Comparison of ENCODE assay signal across 17 cellular contexts in the genomic region with DNA sequence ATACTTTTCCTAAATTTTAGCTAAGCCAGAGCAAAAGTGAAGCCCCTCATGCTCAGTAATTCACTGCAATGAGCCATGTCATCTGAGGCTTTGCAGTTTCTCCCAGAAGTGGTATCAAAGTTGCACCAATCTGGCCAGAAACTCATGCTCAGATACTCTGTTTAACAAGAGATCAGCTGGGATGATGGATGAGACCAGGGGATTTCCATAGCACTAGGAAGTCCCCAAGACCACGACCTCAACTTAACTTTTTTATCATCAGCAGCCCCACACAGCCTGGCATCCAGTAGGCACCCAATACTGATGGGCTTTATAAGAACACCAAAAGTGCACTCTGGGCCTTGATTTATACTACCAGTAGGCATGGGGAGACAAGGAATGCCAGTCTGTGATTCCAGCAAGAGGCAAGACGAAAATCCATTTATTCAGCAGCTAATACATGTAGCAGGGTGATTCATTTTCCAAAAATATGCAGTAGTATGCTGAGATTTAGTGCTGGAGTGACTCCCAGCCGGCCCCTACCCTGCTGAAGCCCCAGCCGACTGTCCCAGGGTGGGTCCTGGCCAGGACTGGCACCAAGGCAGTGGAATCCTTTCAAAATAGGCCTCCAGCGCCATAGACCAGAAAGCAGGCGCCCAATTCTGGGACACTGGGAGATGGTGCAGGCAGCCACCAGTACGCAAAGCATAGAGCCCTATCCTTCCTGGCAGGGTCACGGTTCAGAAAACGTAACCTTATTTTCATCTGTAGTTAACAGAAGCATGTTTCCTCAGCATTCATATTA. TPM values are rescaled to one million over a fixed set of nuclear protein-coding genes. Genes with fewer than 3 reads are reported as not detected.
DNase-seq lines count a peak whose midpoint lies in the region; ATAC-seq and TF ChIP-seq lines count a peak whose summit lies in the region.
"Had no signal": no experiment of that assay in that cellular context is flagged by ENCODE, and none has a peak within 500 bp of the region (broad histone marks: within the 10 kb centered on the region; RNA-seq: fewer than 3 reads in every experiment).

No MANE protein-coding gene starts in this region.

- no peaks in the 10 kb centered on the region for H3K9me3 ChIP-seq in RWPE2 (ENCODE audit: severe bottlenecking)

- H3K27me3 Mint-ChIP-seq in activated CD8-positive, alpha-beta memory T cell treated with anti-CD3 and anti-CD28 coated beads, Interleukin-2, amount 10 ng/mL, durations not matched to agents 7 days and 5 days, result no peaks in the 10 kb centered on the region
- no peaks in the 10 kb centered on the region for H3K27me3 Mint-ChIP-seq in stimulated activated memory B cell treated with anti-CD40 and anti-IgM and Interleukin-4, amounts not matched to agents 10 μg/mL and 1 μg/mL and 100 μg/mL, for 72 hours
- H3K27me3 Mint-ChIP-seq: CD4-positive, CD25-positive, alpha-beta regulatory T cell had no signal

- H3K27ac Mint-ChIP-seq in activated CD8-positive, alpha-beta memory T cell treated with anti-CD3 and anti-CD28 coated beads, Interleukin-2, amount 10 ng/mL, durations not matched to agents 7 days and 5 days, result no peak overlapping the region
- H3K27ac Mint-ChIP-seq in stimulated activated memory B cell treated with anti-CD40 and anti-IgM and Interleukin-4, amounts not matched to agents 10 μg/mL and 1 μg/mL and 100 μg/mL, for 72 hours, result peak overlapping the region; percentile 10

- no peak overlapping the region for H3K27ac ChIP-seq in RWPE2 (ENCODE audit: poor library complexity, severe bottlenecking)
- H3K27ac ChIP-seq: GM23248 had no signal

- TF ChIP-seq CTCF in GM13977 (IDR thresholded peaks at IDR 0.05; ENCODE audit: extremely low read depth, insufficient read depth, missing control alignments), result no peak
- TF ChIP-seq CTCF in RWPE2 (IDR thresholded peaks at IDR 0.05; ENCODE audit: poor library complexity, severe bottlenecking), result no peak

- H3K4me1 Mint-ChIP-seq in activated CD8-positive, alpha-beta memory T cell treated with anti-CD3 and anti-CD28 coated beads, Interleukin-2, amount 10 ng/mL, durations not matched to agents 7 days and 5 days, result peaks cover 2% of the 10 kb centered on the region
- H3K4me1 Mint-ChIP-seq in stimulated activated memory B cell treated with anti-CD40 and anti-IgM and Interleukin-4, amounts not matched to agents 10 μg/mL and 1 μg/mL and 100 μg/mL, for 72 hours, result peaks cover 9% of the 10 kb centered on the region
- H3K4me1 Mint-ChIP-seq: CD4-positive, CD25-positive, alpha-beta regulatory T cell had no signal

- H3K4me3 Mint-ChIP-seq in activated CD8-positive, alpha-beta memory T cell treated with anti-CD3 and anti-CD28 coated beads, Interleukin-2, amount 10 ng/mL, durations not matched to agents 7 days and 5 days, result no peak overlapping the region
- no peak overlapping the region for H3K4me3 Mint-ChIP-seq in stimulated activated memory B cell treated with anti-CD40 and anti-IgM and Interleukin-4, amounts not matched to agents 10 μg/mL and 1 μg/mL and 100 μg/mL, for 72 hours
- H3K4me3 Mint-ChIP-seq: CD4-positive, CD25-positive, alpha-beta regulatory T cell had no signal

- in situ Hi-C loops in GM13977 (cut with MboI; ENCODE audit: low pct_unique_long_range_greater_than_20kb, low sequenced_read_pairs, unreplicated experiment), result no loop called here

- no peaks in the 10 kb centered on the region for H3K27me3 ChIP-seq in RWPE2 (ENCODE audit: insufficient read depth, poor library complexity, severe bottlenecking)
- H3K27me3 ChIP-seq: BLaER1 treated with 17β-estradiol and CSF1 and Interleukin-3, amounts not matched to agents 10 nM and 100 nM had no signal

- no peak for ATAC-seq in activated CD8-positive, alpha-beta memory T cell treated with anti-CD3 and anti-CD28 coated beads, Interleukin-2, amount 10 ng/mL, durations not matched to agents 7 days and 5 days
- ATAC-seq in RWPE2 (ENCODE audit: low read depth) (no peak), GM21529 (IDR thresholded peaks at IDR 0.05; ENCODE audit: unreplicated experiment) (no peak), HG03442 (IDR thresholded peaks at IDR 0.05; ENCODE audit: unreplicated experiment) (no peak), GM18873 (IDR thresholded peaks at IDR 0.05; ENCODE audit: low FRiP score, unreplicated experiment) (no peak)
- no peak for ATAC-seq in stimulated activated memory B cell treated with anti-CD40 and anti-IgM and Interleukin-4, amounts not matched to agents 10 μg/mL and 1 μg/mL and 100 μg/mL, for 72 hours
- ATAC-seq: HCT116 had no signal

- H3K36me3 Mint-ChIP-seq in activated CD8-positive, alpha-beta memory T cell treated with anti-CD3 and anti-CD28 coated beads, Interleukin-2, amount 10 ng/mL, durations not matched to agents 7 days and 5 days, result peaks cover 11% of the 10 kb centered on the region
- H3K36me3 Mint-ChIP-seq in stimulated activated memory B cell treated with anti-CD40 and anti-IgM and Interleukin-4, amounts not matched to agents 10 μg/mL and 1 μg/mL and 100 μg/mL, for 72 hours, result peaks cover 64% of the 10 kb centered on the region
- H3K36me3 Mint-ChIP-seq: CD4-positive, CD25-positive, alpha-beta regulatory T cell had no signal

- H3K4me3 ChIP-seq in RWPE2 (ENCODE audit: severe bottlenecking), result no peak overlapping the region
- H3K4me3 ChIP-seq: BLaER1 treated with 17β-estradiol and CSF1 and Interleukin-3, amounts not matched to agents 10 nM and 100 nM; GM23248 had no signal

- peaks cover under 1% of the 10 kb centered on the region for H3K4me1 ChIP-seq in RWPE2 (ENCODE audit: insufficient read depth, poor library complexity, severe bottlenecking)

- no peaks in the 10 kb centered on the region for H3K9me3 Mint-ChIP-seq in activated CD8-positive, alpha-beta memory T cell treated with anti-CD3 and anti-CD28 coated beads, Interleukin-2, amount 10 ng/mL, durations not matched to agents 7 days and 5 days (ENCODE audit: low read depth)
- H3K9me3 Mint-ChIP-seq in stimulated activated memory B cell treated with anti-CD40 and anti-IgM and Interleukin-4, amounts not matched to agents 10 μg/mL and 1 μg/mL and 100 μg/mL, for 72 hours, result no peaks in the 10 kb centered on the region
- H3K9me3 Mint-ChIP-seq: CD4-positive, CD25-positive, alpha-beta regulatory T cell had no signal

- H3K36me3 ChIP-seq in RWPE2 (ENCODE audit: low read depth), result peaks cover 97% of the 10 kb centered on the region

- CTCF ChIA-PET in activated CD8-positive, alpha-beta memory T cell treated with anti-CD3 and anti-CD28 coated beads, Interleukin-2, amount 10 ng/mL, durations not matched to agents 7 days and 5 days (lab: Charles Lee), result no interaction called here

- peak; percentile 23 for DNase-seq in activated CD8-positive, alpha-beta memory T cell treated with anti-CD3 and anti-CD28 coated beads, Interleukin-2, amount 10 ng/mL, durations not matched to agents 7 days and 5 days
- no peak for DNase-seq in activated CD8-positive, alpha-beta memory T cell treated with anti-CD3 and anti-CD28 coated beads for 24 hours
- DNase-seq in GM13977 (ENCODE audit: low spot score), result peak; percentile 51
- DNase-seq in RWPE2 (ENCODE audit: low spot score), result peak; percentile 52
- DNase-seq: ACHN; CD4-positive, CD25-positive, alpha-beta regulatory T cell; DMS53; GF-D8; GM23248; KBM-7 had no signal

RNA-seq across cellular contexts. Expression of gene LDHAL6B, which starts 0.6 kb away (rescaled TPM):
- not detected for total RNA-seq in activated CD8-positive, alpha-beta memory T cell treated with anti-CD3 and anti-CD28 coated beads, Interleukin-2, amount 10 ng/mL, durations not matched to agents 7 days and 5 days
- total RNA-seq: A172; CD4-positive, CD25-positive, alpha-beta regulatory T cell; GM23248 had no signal
